In genomic region chr19:45638930-45639729, GRCh38 we compare ENCODE assay signal across 8 cellular contexts. TPM values are rescaled to one million over a fixed set of nuclear protein-coding genes. Genes with fewer than 3 reads are reported as not detected.
DNase-seq lines count a peak whose midpoint lies in the region; ATAC-seq and TF ChIP-seq lines count a peak whose summit lies in the region.

Gene EML2 (minus strand): TSS chr19:45639397. CDS start chr19:45639376, 21 bp downstream.

- DNase-seq in AG04449 (ENCODE audit: low read depth, low spot score) (no peak), RPMI8226 (peak; percentile 48), Right ventricle myocardium superior (peak; percentile 71), progenitor cell of endocrine pancreas (ENCODE audit: low spot score, unreplicated experiment) (peak; percentile 48), NCI-H524 (lab: John Stamatoyannopoulos, UW) (no peak)
- DNase-seq in activated naive CD4-positive, alpha-beta T cell treated with Interleukin-2 at 50 U/mL for 16 hours = peak; percentile 64

- H3K4me1 Mint-ChIP-seq in progenitor cell of endocrine pancreas (ENCODE audit: low read depth) = peaks cover 23% of the 10 kb centered on the region

- H3K9me3 Mint-ChIP-seq in progenitor cell of endocrine pancreas (ENCODE audit: low read depth) = peaks cover 6% of the 10 kb centered on the region

- POLR2A ChIA-PET in AG04449 (lab: Yijun Ruan, JAX) = interaction anchor here (0.8 kb wide), 1 partner anchor 25 kb away, joined by 4 read pairs; no protein-coding TSS in a partner anchor

- H3K4me3 ChIP-seq in AG04449 (ENCODE audit: low read depth, low read length) = peak within 1 kb of the TSS; percentile 72

- peak; percentile 53 for TF ChIP-seq POLR2A in GM18526 (IDR thresholded peaks at IDR 0.05; ENCODE audit: extremely low read depth, insufficient read length)

- peak within 1 kb of the TSS; percentile 87 for H3K4me3 Mint-ChIP-seq in progenitor cell of endocrine pancreas (ENCODE audit: low read depth)

- intact Hi-C loops in Right ventricle myocardium superior (cut with DNase I) = no loop called here

- H3K27me3 Mint-ChIP-seq in progenitor cell of endocrine pancreas = peaks cover 14% of the 10 kb centered on the region

- H3K36me3 Mint-ChIP-seq in progenitor cell of endocrine pancreas (ENCODE audit: insufficient read depth) = no peaks in the 10 kb centered on the region

- CTCF ChIA-PET in AG04449 (lab: Yijun Ruan, JAX) = interaction anchor here (0.5 to 6.7 kb wide), 13 partner anchors 23 to 903 kb away, joined by 3 to 86 read pairs (median 6); partner anchors contain the start of gene QPCTL

- H3K27ac Mint-ChIP-seq in progenitor cell of endocrine pancreas = peak within 1 kb of the TSS; percentile 67

- TF ChIP-seq CTCF in AG04449 (IDR thresholded peaks at IDR 0.05; ENCODE audit: insufficient read depth, low read length, missing control alignments) (peak; percentile 42), progenitor cell of endocrine pancreas (IDR thresholded peaks at IDR 0.05; ENCODE audit: unreplicated experiment) (peak; percentile 37)

- ATAC-seq in Right ventricle myocardium superior (ENCODE audit: poor library complexity) (peak; percentile 57), GM18520 (IDR thresholded peaks at IDR 0.05; ENCODE audit: unreplicated experiment) (no peak)

RNA-seq across cellular contexts. Expression of gene EML2, which starts in this region (rescaled TPM):
- total RNA-seq in Right ventricle myocardium superior (30.6 TPM), progenitor cell of endocrine pancreas (28.6 and 29.8 TPM in 2 replicates)

Comparison
In these comparisons a context has a peak if more than half of its experiments do, and no peak if none do; other contexts are left out.
1. DNase-seq: peak in RPMI8226 (single experiment), activated naive CD4-positive, alpha-beta T cell treated with Interleukin-2 at 50 U/mL for 16 hours (single experiment), Right ventricle myocardium superior (single experiment) and progenitor cell of endocrine pancreas (single experiment); none in AG04449 (single experiment) and NCI-H524 (0 of 2).